In genomic region chr7:155738652-155739537, GRCh38 we compare ENCODE assay signal across 8 cellular contexts.
DNase-seq lines count a peak whose midpoint lies in the region; ATAC-seq and TF ChIP-seq lines count a peak whose summit lies in the region.

No MANE protein-coding gene starts in this region.

- no peaks in the 10 kb centered on the region for H3K9me3 Mint-ChIP-seq in T-helper 2 cell treated with Interferon-gamma antibody and Interleukin-4, amounts not matched to agents 5 μg/mL and 100 μg/mL, for 36 hours

- peak overlapping the region; percentile 76 for H3K27ac Mint-ChIP-seq in T-helper 2 cell treated with Interferon-gamma antibody and Interleukin-4, amounts not matched to agents 5 μg/mL and 100 μg/mL, for 36 hours

- in situ Hi-C loops in astrocyte of the cerebellum (cut with HindIII; ENCODE audit: low sequenced_read_pairs) = no loop called here

- intact Hi-C loops in spleen (cut with DNase I; ENCODE audit: low total_unique reads) = loop anchor here (1.0 kb wide), 1 partner anchor 141 kb away; no protein-coding TSS in a partner anchor

- CTCF ChIA-PET in BJ (lab: Yijun Ruan, JAX) = interaction anchor here (0.7 to 9.4 kb wide), 6 partner anchors 15 to 359 kb away, joined by 3 to 104 read pairs (median 4); partner anchors contain the start of gene RBM33

- H3K4me3 Mint-ChIP-seq in T-helper 2 cell treated with Interferon-gamma antibody and Interleukin-4, amounts not matched to agents 5 μg/mL and 100 μg/mL, for 36 hours = peak overlapping the region; percentile 72

- H3K27me3 Mint-ChIP-seq in T-helper 2 cell treated with Interferon-gamma antibody and Interleukin-4, amounts not matched to agents 5 μg/mL and 100 μg/mL, for 36 hours (ENCODE audit: low read depth) = no peaks in the 10 kb centered on the region

- H3K4me2 ChIP-seq in hepatocyte = no peak overlapping the region

- no peak overlapping the region for H3K27ac ChIP-seq in hepatocyte
- no peak overlapping the region for H3K27ac ChIP-seq in spleen

- DNase-seq in BJ (ENCODE audit: low read depth) (peak; percentile 17), astrocyte of the cerebellum (ENCODE audit: low read depth) (peak; percentile 71), hepatocyte (ENCODE audit: low spot score) (peak; percentile 78), spleen (peak; percentile 86)
- DNase-seq in T-helper 2 cell treated with Interferon-gamma antibody and Interleukin-4, amounts not matched to agents 5 μg/mL and 100 μg/mL, for 36 hours (ENCODE audit: low spot score) = peak; percentile 64

- peaks cover 12% of the 10 kb centered on the region for H4K20me1 ChIP-seq in hepatocyte (ENCODE audit: insufficient read depth, poor library complexity, severe bottlenecking)

- H3K4me1 Mint-ChIP-seq in T-helper 2 cell treated with Interferon-gamma antibody and Interleukin-4, amounts not matched to agents 5 μg/mL and 100 μg/mL, for 36 hours (ENCODE audit: low read depth) = peaks cover 54% of the 10 kb centered on the region

- no peaks in the 10 kb centered on the region for H3K9me2 ChIP-seq in hepatocyte (replicated peaks; ENCODE audit: insufficient read depth)

- no peak overlapping the region for H2AFZ ChIP-seq in hepatocyte

- TF ChIP-seq POLR2A in spleen (IDR thresholded peaks at IDR 0.05) = no peak

- H3K4me1 ChIP-seq in hepatocyte (ENCODE audit: insufficient read depth) (no peaks in the 10 kb centered on the region), spleen (peaks cover 0 to 53% (median 9%) of the 10 kb centered on the region in 6 donors)

- POLR2A ChIA-PET in BJ (lab: Charles Lee) = interaction anchor here (0.6 kb wide), 1 partner anchor 26 kb away, joined by 3 read pairs; no protein-coding TSS in a partner anchor

- H3K9me3 ChIP-seq in hepatocyte (ENCODE audit: low read depth) (no peaks in the 10 kb centered on the region), spleen (no peaks in the 10 kb centered on the region)

- TF ChIP-seq CTCF in BJ (IDR thresholded peaks at IDR 0.05; ENCODE audit: insufficient read depth, low read depth, low read length) (peak; percentile 75), LNCAP (IDR thresholded peaks at IDR 0.05) (peak; percentile 90), astrocyte of the cerebellum (IDR thresholded peaks at IDR 0.05; ENCODE audit: low read depth, low read length, missing control alignments) (peak; percentile 61), hepatocyte (IDR thresholded peaks at IDR 0.05; ENCODE audit: poor library complexity) (peak; percentile 76), spleen (IDR thresholded peaks at IDR 0.05 in 8 of 11, conservative IDR thresholded peaks at IDR 0.05 in 3 of 11) (peak; percentile 34 to 79 (median 65))

- peaks cover 18% of the 10 kb centered on the region for H3K36me3 ChIP-seq in BJ (ENCODE audit: control insufficient read depth, insufficient read depth, low read length)
- H3K36me3 ChIP-seq in hepatocyte (replicated peaks; ENCODE audit: insufficient read depth, low read depth) = no peaks in the 10 kb centered on the region
- peaks cover 3 to 85% (median 51%) of the 10 kb centered on the region in 6 donors for H3K36me3 ChIP-seq in spleen

- H3K4me3 ChIP-seq in BJ (ENCODE audit: low read depth, low read length) = no peak overlapping the region
- H3K4me3 ChIP-seq in astrocyte of the cerebellum (ENCODE audit: low read depth, low read length) = no peak overlapping the region
- no peak overlapping the region for H3K4me3 ChIP-seq in hepatocyte
- H3K4me3 ChIP-seq in spleen = no peak overlapping the region

- peaks cover 63% of the 10 kb centered on the region for H3K36me3 Mint-ChIP-seq in T-helper 2 cell treated with Interferon-gamma antibody and Interleukin-4, amounts not matched to agents 5 μg/mL and 100 μg/mL, for 36 hours (ENCODE audit: low read depth)

- ATAC-seq in GM19395 (IDR thresholded peaks at IDR 0.05; ENCODE audit: unreplicated experiment) (peak; percentile 67), GM21619 (IDR thresholded peaks at IDR 0.05; ENCODE audit: unreplicated experiment) (no peak)

- H3K27me3 ChIP-seq in BJ (ENCODE audit: control insufficient read depth, insufficient read depth, low read length) = no peaks in the 10 kb centered on the region
- H3K27me3 ChIP-seq in hepatocyte = no peaks in the 10 kb centered on the region
- H3K27me3 ChIP-seq in spleen (replicated peaks in 1 of 7) = no peaks in the 10 kb centered on the region

- 79% methylated on average over 13 of the region's 13 CpGs for WGBS in hepatocyte (ENCODE audit: low lambda C conversion rate, missing lambda C conversion rate)
- WGBS in spleen, 5 donors = 67 to 74% (median 71%) methylated on average over 13 of the region's 13 CpGs

- peaks cover 21% of the 10 kb centered on the region for H3K79me2 ChIP-seq in hepatocyte

Comparison
In these comparisons a context has a peak if more than half of its experiments do, and no peak if none do; other contexts are left out.
1. DNase-seq: peak in every context shown above with its lines; median percentile 86 in spleen; 78 in hepatocyte; 71 in astrocyte of the cerebellum; 64 in T-helper 2 cell treated with Interferon-gamma antibody and Interleukin-4, amounts not matched to agents 5 μg/mL and 100 μg/mL, for 36 hours; 17 in BJ.